9 cellular contexts compared by ENCODE assay signal in genomic region chr19:19606686-19607085, GRCh38. TPM values are rescaled to one million over a fixed set of nuclear protein-coding genes. Genes with fewer than 3 reads are reported as not detected.
DNase-seq lines count a peak whose midpoint lies in the region; ATAC-seq and TF ChIP-seq lines count a peak whose summit lies in the region.
"Not testable (repeated sequence)": the region's sequence is repeated elsewhere in the genome, so short reads cannot be mapped to it uniquely, and the experiment has no call there.
"Had no signal": no experiment of that assay in that cellular context is flagged by ENCODE, and none has a peak within 500 bp of the region (broad histone marks: within the 10 kb centered on the region; RNA-seq: fewer than 3 reads in every experiment).

No MANE protein-coding gene starts in this region.

- H2AK5ac ChIP-seq in trophoblast cell (ENCODE audit: low read length), result not testable (repeated sequence)

- H3K27ac Mint-ChIP-seq in Calu3 (ENCODE audit: unreplicated experiment), result peak overlapping the region; percentile 76
- peak overlapping the region; percentile 91 for H3K27ac Mint-ChIP-seq in activated CD4-positive, alpha-beta T cell treated with anti-CD3 and anti-CD28 coated beads, Interleukin-2, amount 10 ng/mL, durations not matched to agents 24 days and 14 days
- H3K27ac Mint-ChIP-seq in activated T-cell treated with anti-CD3 and anti-CD28 coated beads, Interleukin-2, amount 50 U/mL, for 72 hours, result peak overlapping the region; percentile 91
- peak overlapping the region; percentile 93 for H3K27ac Mint-ChIP-seq in activated naive CD8-positive, alpha-beta T cell treated with anti-CD3 and anti-CD28 coated beads, Interleukin-2, amount 10 ng/mL, durations not matched to agents 7 days and 5 days

- H3K4me3 ChIP-seq in BLaER1; esophagus (ENCODE audit: low read depth in 1 of 2, low read length in 2 of 2); trophoblast cell (ENCODE audit: low read depth, low read length): not testable (repeated sequence)
- peak overlapping the region in 2 of 4 donors; percentile 28 to 35 for H3K4me3 ChIP-seq in Peyer's patch

- not testable (repeated sequence) for H2BK12ac ChIP-seq in trophoblast cell (ENCODE audit: low read length)

- not testable (repeated sequence) for H3K9me3 ChIP-seq in BLaER1; Peyer's patch; esophagus (ENCODE audit: control insufficient read depth in 2 of 2, insufficient read depth in 1 of 2, low read depth in 1 of 2, low read length in 1 of 2); trophoblast cell (ENCODE audit: insufficient read depth, low read depth, low read length)

- H3K23ac ChIP-seq in trophoblast cell (ENCODE audit: low read length), result not testable (repeated sequence)

- H3K4me2 ChIP-seq in BLaER1, result peak overlapping the region; percentile 29; the same call in 1 of the 2 replicates
- H3K4me2 ChIP-seq in trophoblast cell (ENCODE audit: low read length), result not testable (repeated sequence)

- CTCF ChIA-PET in Calu3 (lab: Charles Lee), result not testable (repeated sequence)

- not testable (repeated sequence) for H3K18ac ChIP-seq in trophoblast cell (ENCODE audit: low read length)

- not testable (repeated sequence) for H3K14ac ChIP-seq in trophoblast cell (ENCODE audit: low read length)

- not testable (repeated sequence) for DNase-seq in Calu3; Peyer's patch; activated CD4-positive, alpha-beta T cell treated with anti-CD3 and anti-CD28 coated beads, Interleukin-2, amount 10 ng/mL, durations not matched to agents 24 days and 14 days; activated T-cell treated with anti-CD3 and anti-CD28 coated beads, Interleukin-2, amount 50 U/mL, for 72 hours; activated naive CD8-positive, alpha-beta T cell treated with anti-CD3 and anti-CD28 coated beads, Interleukin-2, amount 10 ng/mL, durations not matched to agents 7 days and 5 days
- DNase-seq in trophoblast cell, result peak; percentile 79 to 83

- H3K27me3 Mint-ChIP-seq in Calu3 (ENCODE audit: unreplicated experiment); activated CD4-positive, alpha-beta T cell treated with anti-CD3 and anti-CD28 coated beads, Interleukin-2, amount 10 ng/mL, durations not matched to agents 24 days and 14 days; activated T-cell treated with anti-CD3 and anti-CD28 coated beads, Interleukin-2, amount 50 U/mL, for 72 hours (ENCODE audit: low read depth); activated naive CD8-positive, alpha-beta T cell treated with anti-CD3 and anti-CD28 coated beads, Interleukin-2, amount 10 ng/mL, durations not matched to agents 7 days and 5 days: not testable (repeated sequence)

- not testable (repeated sequence) for H2BK5ac ChIP-seq in trophoblast cell (ENCODE audit: low read depth, low read length, poor library complexity)

- H3K27ac ChIP-seq in BLaER1 (peak overlapping the region; percentile 63; the same call in 1 of the 2 replicates), Peyer's patch (peak overlapping the region; percentile 46 to 90 (median 70)), esophagus (ENCODE audit: low read depth in 2 of 2, low read length in 1 of 2) (peak overlapping the region; percentile 12 to 77)
- not testable (repeated sequence) for H3K27ac ChIP-seq in trophoblast cell (ENCODE audit: low read depth, low read length)

- not testable (repeated sequence) for H3K36me3 ChIP-seq in BLaER1; Peyer's patch; esophagus (ENCODE audit: control insufficient read depth in 2 of 2, insufficient read depth in 2 of 2, low read length in 1 of 2); trophoblast cell (ENCODE audit: control insufficient read depth in 1 of 2, insufficient read depth in 2 of 2, low read length in 2 of 2)

- not testable (repeated sequence) for H3K4ac ChIP-seq in trophoblast cell (ENCODE audit: low read depth, low read length)

- POLR2A ChIA-PET in activated naive CD8-positive, alpha-beta T cell treated with anti-CD3 and anti-CD28 coated beads, Interleukin-2, amount 10 ng/mL, durations not matched to agents 7 days and 5 days (lab: Charles Lee), result interaction anchor here (2.3 to 3.1 kb wide), 3 partner anchors 11 to 22 kb away, joined by 6 to 16 read pairs (median 10); partner anchors contain the start of gene PBX4

- not testable (repeated sequence) for H4K91ac ChIP-seq in trophoblast cell (ENCODE audit: low read depth, low read length)

- peaks cover 22% of the 10 kb centered on the region for H3K4me1 Mint-ChIP-seq in Calu3 (ENCODE audit: low read depth, unreplicated experiment)
- peaks cover 47% of the 10 kb centered on the region for H3K4me1 Mint-ChIP-seq in activated CD4-positive, alpha-beta T cell treated with anti-CD3 and anti-CD28 coated beads, Interleukin-2, amount 10 ng/mL, durations not matched to agents 24 days and 14 days
- H3K4me1 Mint-ChIP-seq in activated T-cell treated with anti-CD3 and anti-CD28 coated beads, Interleukin-2, amount 50 U/mL, for 72 hours (ENCODE audit: low read depth), result peaks cover 48% of the 10 kb centered on the region
- H3K4me1 Mint-ChIP-seq in activated naive CD8-positive, alpha-beta T cell treated with anti-CD3 and anti-CD28 coated beads, Interleukin-2, amount 10 ng/mL, durations not matched to agents 7 days and 5 days, result peaks cover 44% of the 10 kb centered on the region

- not testable (repeated sequence) for H3K36me3 Mint-ChIP-seq in Calu3 (ENCODE audit: insufficient read depth, unreplicated experiment); activated T-cell treated with anti-CD3 and anti-CD28 coated beads, Interleukin-2, amount 50 U/mL, for 72 hours (ENCODE audit: insufficient read depth in 2 of 2)
- peaks cover 39% of the 10 kb centered on the region for H3K36me3 Mint-ChIP-seq in activated CD4-positive, alpha-beta T cell treated with anti-CD3 and anti-CD28 coated beads, Interleukin-2, amount 10 ng/mL, durations not matched to agents 24 days and 14 days (ENCODE audit: low read depth)
- H3K36me3 Mint-ChIP-seq in activated naive CD8-positive, alpha-beta T cell treated with anti-CD3 and anti-CD28 coated beads, Interleukin-2, amount 10 ng/mL, durations not matched to agents 7 days and 5 days, result peaks cover 35% of the 10 kb centered on the region

- not testable (repeated sequence) for TF ChIP-seq CTCF in Calu3 (IDR thresholded peaks at IDR 0.05; ENCODE audit: unreplicated experiment); Peyer's patch (IDR thresholded peaks at IDR 0.05)

- not testable (repeated sequence) for H3K79me1 ChIP-seq in trophoblast cell (ENCODE audit: low read length)

- H3K79me2 ChIP-seq in trophoblast cell (ENCODE audit: control insufficient read depth, insufficient read depth, low read length, poor library complexity), result not testable (repeated sequence)

- intact Hi-C loops in Calu3 (cut with micrococcal nuclease; ENCODE audit: unreplicated experiment), result loop anchor here (10.0 kb wide), 1 partner anchor 52 kb away; no protein-coding TSS in a partner anchor
- intact Hi-C loops in activated CD4-positive, alpha-beta T cell treated with anti-CD3 and anti-CD28 coated beads, Interleukin-2, amount 10 ng/mL, durations not matched to agents 24 days and 14 days (cut with micrococcal nuclease), result not testable (repeated sequence)

- H3K27me3 ChIP-seq in BLaER1; Peyer's patch; esophagus (ENCODE audit: control insufficient read depth in 1 of 2, insufficient read depth in 2 of 2, low read length in 2 of 2); trophoblast cell (ENCODE audit: insufficient read depth, low read length): not testable (repeated sequence)

- not testable (repeated sequence) for H2BK120ac ChIP-seq in trophoblast cell (ENCODE audit: insufficient read depth, low read length, poor library complexity)

- ATAC-seq in activated T-cell treated with anti-CD3 and anti-CD28 coated beads, Interleukin-2, amount 50 U/mL, for 72 hours (replicated peaks in 1 of 2); activated naive CD8-positive, alpha-beta T cell treated with anti-CD3 and anti-CD28 coated beads, Interleukin-2, amount 10 ng/mL, durations not matched to agents 7 days and 5 days (ENCODE audit: low read depth): not testable (repeated sequence)

- H2AFZ ChIP-seq in trophoblast cell (ENCODE audit: insufficient read depth, low read length, poor library complexity), result not testable (repeated sequence)

- not testable (repeated sequence) for H4K20me1 ChIP-seq in BLaER1

- not testable (repeated sequence) for TF ChIP-seq POLR2A in Peyer's patch (IDR thresholded peaks at IDR 0.05)

- not testable (repeated sequence) for H4K8ac ChIP-seq in trophoblast cell (ENCODE audit: low read depth, low read length)

- H3K9me3 Mint-ChIP-seq in Calu3 (ENCODE audit: low read depth, unreplicated experiment); activated CD4-positive, alpha-beta T cell treated with anti-CD3 and anti-CD28 coated beads, Interleukin-2, amount 10 ng/mL, durations not matched to agents 24 days and 14 days; activated T-cell treated with anti-CD3 and anti-CD28 coated beads, Interleukin-2, amount 50 U/mL, for 72 hours; activated naive CD8-positive, alpha-beta T cell treated with anti-CD3 and anti-CD28 coated beads, Interleukin-2, amount 10 ng/mL, durations not matched to agents 7 days and 5 days: not testable (repeated sequence)

- BruUV-seq in Calu3 (replicated peaks; lab: Mats Ljungman, UMichigan), result not testable (repeated sequence)

- peaks cover 38% of the 10 kb centered on the region for H3K4me1 ChIP-seq in BLaER1
- H3K4me1 ChIP-seq in Peyer's patch; esophagus (ENCODE audit: control insufficient read depth in 2 of 2, insufficient read depth in 2 of 2, low read length in 1 of 2); trophoblast cell (ENCODE audit: control insufficient read depth in 1 of 2, insufficient read depth in 2 of 2, low read length in 2 of 2): not testable (repeated sequence)

- WGBS in esophagus, 2 donors, result 88 to 90% methylated on average over 8 of the region's 8 CpGs
- no CpG with 5 or more reads among the region's 8 CpGs for WGBS in trophoblast cell (ENCODE audit: extremely low coverage, insufficient coverage, insufficient read length)

- not testable (repeated sequence) for H3K4me3 Mint-ChIP-seq in Calu3 (ENCODE audit: low read depth, unreplicated experiment); activated CD4-positive, alpha-beta T cell treated with anti-CD3 and anti-CD28 coated beads, Interleukin-2, amount 10 ng/mL, durations not matched to agents 24 days and 14 days; activated naive CD8-positive, alpha-beta T cell treated with anti-CD3 and anti-CD28 coated beads, Interleukin-2, amount 10 ng/mL, durations not matched to agents 7 days and 5 days
- peak overlapping the region; percentile 57 to 63 for H3K4me3 Mint-ChIP-seq in activated T-cell treated with anti-CD3 and anti-CD28 coated beads, Interleukin-2, amount 50 U/mL, for 72 hours

- H3K9ac ChIP-seq in BLaER1; trophoblast cell (ENCODE audit: low read length): not testable (repeated sequence)

- H4K12ac ChIP-seq in trophoblast cell (ENCODE audit: low read depth, low read length), result not testable (repeated sequence)

RNA-seq across cellular contexts. Expression of gene PBX4, which starts 11.8 kb away (rescaled TPM):
- total RNA-seq in Calu3 (2022), result 5.1 and 6.0 TPM in 2 replicates
- 10 to 100 TPM in 3 of 4 donors, 1 to 10 TPM in 1; 6.8 to 23.1 (median 14.1) TPM for total RNA-seq in Peyer's patch
- total RNA-seq in activated CD4-positive, alpha-beta T cell treated with anti-CD3 and anti-CD28 coated beads, Interleukin-2, amount 10 ng/mL, durations not matched to agents 24 days and 14 days, result 19.2 and 20.5 TPM in 2 replicates
- total RNA-seq in activated T-cell treated with anti-CD3 and anti-CD28 coated beads, Interleukin-2, amount 50 U/mL, for 72 hours, result 10 to 100 TPM; 28.3 to 56.8 TPM
- total RNA-seq in activated naive CD8-positive, alpha-beta T cell treated with anti-CD3 and anti-CD28 coated beads, Interleukin-2, amount 10 ng/mL, durations not matched to agents 7 days and 5 days, result 10 to 100 TPM; 41.3 to 46.1 TPM
- 1 to 10 TPM; 1.4 to 3.9 TPM for polyA plus RNA-seq in esophagus
- polyA plus RNA-seq in trophoblast cell (2013), result 1.4 TPM in 2 replicates
- total RNA-seq: HT1080 had no signal

RNA-seq across cellular contexts. Expression of gene LPAR2, which starts 21.3 kb away (rescaled TPM):
- total RNA-seq in Calu3 (2022) (25.0 and 27.3 TPM in 2 replicates), Peyer's patch (10 to 100 TPM; 14.9 to 44.2 (median 34.6) TPM)
- total RNA-seq in activated CD4-positive, alpha-beta T cell treated with anti-CD3 and anti-CD28 coated beads, Interleukin-2, amount 10 ng/mL, durations not matched to agents 24 days and 14 days, result 21.9 and 23.9 TPM in 2 replicates
- total RNA-seq in activated T-cell treated with anti-CD3 and anti-CD28 coated beads, Interleukin-2, amount 50 U/mL, for 72 hours, result 10 to 100 TPM; 72.8 to 82.2 TPM
- total RNA-seq in activated naive CD8-positive, alpha-beta T cell treated with anti-CD3 and anti-CD28 coated beads, Interleukin-2, amount 10 ng/mL, durations not matched to agents 7 days and 5 days, result 10 to 100 TPM; 73.6 to 73.8 TPM
- polyA plus RNA-seq in esophagus, result 10 to 100 TPM in 1 of 2 donors, 1 to 10 TPM in 1; 8.3 to 10.3 TPM
- 39.2 and 41.2 TPM in 2 replicates for polyA plus RNA-seq in trophoblast cell (2013)

RNA-seq across cellular contexts. Expression of gene GMIP, which starts 36.8 kb away (rescaled TPM):
- total RNA-seq in Calu3 (2022) (17.2 and 17.3 TPM in 2 replicates), Peyer's patch (10 to 100 TPM; 28.0 to 66.8 (median 42.8) TPM)
- 56.1 and 61.2 TPM in 2 replicates for total RNA-seq in activated CD4-positive, alpha-beta T cell treated with anti-CD3 and anti-CD28 coated beads, Interleukin-2, amount 10 ng/mL, durations not matched to agents 24 days and 14 days
- 10 to 100 TPM; 96.4 to 99.8 TPM for total RNA-seq in activated T-cell treated with anti-CD3 and anti-CD28 coated beads, Interleukin-2, amount 50 U/mL, for 72 hours
- total RNA-seq in activated naive CD8-positive, alpha-beta T cell treated with anti-CD3 and anti-CD28 coated beads, Interleukin-2, amount 10 ng/mL, durations not matched to agents 7 days and 5 days, result 100 to 1,000 TPM; 128 to 135 TPM
- 10 to 100 TPM in 1 of 2 donors, 1 to 10 TPM in 1; 6.3 to 10.5 TPM for polyA plus RNA-seq in esophagus
- 15.7 and 17.3 TPM in 2 replicates for polyA plus RNA-seq in trophoblast cell (2013)

RNA-seq across cellular contexts. Expression of gene ATP13A1, which starts 56.8 kb away (rescaled TPM):
- total RNA-seq in Calu3 (2022) (60.2 and 65.4 TPM in 2 replicates), Peyer's patch (100 to 1,000 TPM; 223 to 465 (median 285) TPM)
- total RNA-seq in activated CD4-positive, alpha-beta T cell treated with anti-CD3 and anti-CD28 coated beads, Interleukin-2, amount 10 ng/mL, durations not matched to agents 24 days and 14 days, result 85.9 and 89.2 TPM in 2 replicates
- 10 to 100 TPM; 48.8 to 65.4 TPM for total RNA-seq in activated T-cell treated with anti-CD3 and anti-CD28 coated beads, Interleukin-2, amount 50 U/mL, for 72 hours
- 100 to 1,000 TPM; 108 to 115 TPM for total RNA-seq in activated naive CD8-positive, alpha-beta T cell treated with anti-CD3 and anti-CD28 coated beads, Interleukin-2, amount 10 ng/mL, durations not matched to agents 7 days and 5 days
- polyA plus RNA-seq in esophagus, result 10 to 100 TPM; 29.2 to 39.8 TPM
- 36.9 and 40.8 TPM in 2 replicates for polyA plus RNA-seq in trophoblast cell (2013)
